Comparison of ENCODE assay signal across 9 cellular contexts in the genomic region with DNA sequence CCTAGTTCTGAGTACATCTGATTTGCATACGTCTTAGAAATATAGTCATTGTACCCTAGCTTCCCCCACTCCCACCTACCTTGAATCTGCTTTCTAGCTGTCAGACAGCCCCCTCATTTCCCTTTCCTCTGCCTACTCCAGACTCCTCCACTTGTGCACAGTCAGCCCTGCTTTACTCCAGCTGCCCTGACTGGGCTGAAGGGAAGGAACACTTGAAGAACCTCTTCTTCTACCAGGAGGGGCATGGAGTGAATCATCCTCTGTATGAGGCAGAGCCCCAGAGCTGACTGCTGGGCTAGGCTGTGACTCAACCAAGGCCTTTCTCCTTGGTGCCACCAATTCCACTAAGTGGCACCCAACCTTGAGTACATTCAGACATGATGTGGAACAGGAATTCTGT. TPM values are rescaled to one million over a fixed set of nuclear protein-coding genes. Genes with fewer than 3 reads are reported as not detected.
DNase-seq lines count a peak whose midpoint lies in the region; ATAC-seq and TF ChIP-seq lines count a peak whose summit lies in the region.
"Had no signal": no experiment of that assay in that cellular context is flagged by ENCODE, and none has a peak within 500 bp of the region (broad histone marks: within the 10 kb centered on the region; RNA-seq: fewer than 3 reads in every experiment).

No MANE protein-coding gene starts in this region.

- H3K9ac ChIP-seq in Loucy (ENCODE audit: low read depth, low read length, poor library complexity, severe bottlenecking) (no peak overlapping the region), trophoblast cell (ENCODE audit: low read length) (no peak overlapping the region)

- no peak for TF ChIP-seq CTCF in A673 (conservative IDR thresholded peaks at IDR 0.05; ENCODE audit: low read depth, low read length)
- TF ChIP-seq CTCF in Loucy (conservative IDR thresholded peaks at IDR 0.05; ENCODE audit: low read length), result no peak

- ATAC-seq in GM18870 (IDR thresholded peaks at IDR 0.05; ENCODE audit: unreplicated experiment), result no peak
- no peak for ATAC-seq in HG03097 (IDR thresholded peaks at IDR 0.05; ENCODE audit: low FRiP score, unreplicated experiment)
- ATAC-seq: right lobe of liver had no signal

- H3K27ac ChIP-seq in A673 (ENCODE audit: low read depth, low read length, poor library complexity, severe bottlenecking) (no peak overlapping the region), trophoblast cell (ENCODE audit: low read depth, low read length) (no peak overlapping the region)
- H3K27ac ChIP-seq: right lobe of liver had no signal

- H3K4ac ChIP-seq in trophoblast cell (ENCODE audit: low read depth, low read length), result no peak overlapping the region

- H3K27me3 ChIP-seq in A673 (replicated peaks; ENCODE audit: insufficient read depth, low read depth, low read length, poor library complexity) (no peaks in the 10 kb centered on the region), Loucy (ENCODE audit: insufficient read depth, low read length, poor library complexity, severe bottlenecking) (no peaks in the 10 kb centered on the region), trophoblast cell (ENCODE audit: insufficient read depth, low read length) (no peaks in the 10 kb centered on the region), H7 (ENCODE audit: control insufficient read depth, insufficient read depth, low read length) (no peaks in the 10 kb centered on the region)
- H3K27me3 ChIP-seq: right lobe of liver had no signal

- no peak overlapping the region for H4K91ac ChIP-seq in trophoblast cell (ENCODE audit: low read depth, low read length)

- POLR2A ChIA-PET in A673 (lab: Charles Lee; ENCODE audit: low non-redundant PET), result interaction anchor here (0.6 kb wide), 1 partner anchor 25 kb away, joined by 3 read pairs; no protein-coding TSS in a partner anchor

- no peak overlapping the region for H3K23ac ChIP-seq in trophoblast cell (ENCODE audit: low read length)

- no peak overlapping the region for H2BK5ac ChIP-seq in trophoblast cell (ENCODE audit: low read depth, low read length, poor library complexity)

- no peaks in the 10 kb centered on the region for H4K20me1 ChIP-seq in Loucy (ENCODE audit: insufficient read depth, low read length, poor library complexity, severe bottlenecking)

- no peaks in the 10 kb centered on the region for H3K9me2 ChIP-seq in Loucy (replicated peaks; ENCODE audit: low read depth, low read length)

- no peaks in the 10 kb centered on the region for H3K36me3 ChIP-seq in A673 (ENCODE audit: insufficient read depth, low read length, poor library complexity, severe bottlenecking)
- no peaks in the 10 kb centered on the region for H3K36me3 ChIP-seq in Loucy (ENCODE audit: insufficient read depth, low read length)
- H3K36me3 ChIP-seq in trophoblast cell (ENCODE audit: control insufficient read depth in 1 of 2, insufficient read depth in 2 of 2, low read length in 2 of 2), result no peaks in the 10 kb centered on the region
- no peaks in the 10 kb centered on the region for H3K36me3 ChIP-seq in H7 (replicated peaks; ENCODE audit: control insufficient read depth, insufficient read depth, low read length)
- H3K36me3 ChIP-seq: right lobe of liver had no signal

- CTCF ChIA-PET in A673 (lab: Charles Lee), result no interaction called here

- H3K4me3 ChIP-seq in A673 (ENCODE audit: low read depth, low read length, poor library complexity, severe bottlenecking) (no peak overlapping the region), Loucy (ENCODE audit: low read length, poor library complexity, severe bottlenecking) (no peak overlapping the region), trophoblast cell (ENCODE audit: low read depth, low read length) (no peak overlapping the region), H7 (ENCODE audit: insufficient read depth, low read depth, low read length) (no peak overlapping the region)
- H3K4me3 ChIP-seq: right lobe of liver had no signal

- H2BK120ac ChIP-seq in trophoblast cell (ENCODE audit: insufficient read depth, low read length, poor library complexity), result no peak overlapping the region

- H2AK5ac ChIP-seq in trophoblast cell (ENCODE audit: low read length), result no peak overlapping the region

- H3K18ac ChIP-seq in trophoblast cell (ENCODE audit: low read length), result no peak overlapping the region

- no CpG with 5 or more reads among the region's 1 CpG for WGBS in trophoblast cell (ENCODE audit: extremely low coverage, insufficient coverage, insufficient read length)

- intact Hi-C loops in A673 (cut with micrococcal nuclease; ENCODE audit: unreplicated experiment), result no loop called here

- BruUV-seq in A673 (replicated peaks; lab: Mats Ljungman, UMichigan), result no TSS peak

- H3F3A ChIP-seq in Loucy (ENCODE audit: low read depth), result no peaks in the 10 kb centered on the region

- H3K4me1 ChIP-seq in A673 (ENCODE audit: insufficient read depth, low read length, poor library complexity, severe bottlenecking), result no peaks in the 10 kb centered on the region
- H3K4me1 ChIP-seq in Loucy (ENCODE audit: insufficient read depth, low read length, poor library complexity, severe bottlenecking), result peaks cover 18% of the 10 kb centered on the region
- no peaks in the 10 kb centered on the region for H3K4me1 ChIP-seq in trophoblast cell (ENCODE audit: control insufficient read depth in 1 of 2, insufficient read depth in 2 of 2, low read length in 2 of 2)

- DNase-seq in A673 (ENCODE audit: low spot score) (peak; percentile 14), trophoblast cell (peak; percentile 45 to 53), H7 (no peak), SW 1271 (lab: John Stamatoyannopoulos, UW) (no peak)
- peak; percentile 59 for DNase-seq in activated naive CD4-positive, alpha-beta T cell treated with anti-CD3 and anti-CD28 coated beads, Interleukin-2, amount 50 U/mL, for 16 hours
- DNase-seq: right lobe of liver had no signal

- H2BK12ac ChIP-seq in trophoblast cell (ENCODE audit: low read length), result no peak overlapping the region

- H4K8ac ChIP-seq in trophoblast cell (ENCODE audit: low read depth, low read length), result no peak overlapping the region

- no peaks in the 10 kb centered on the region for H3K79me1 ChIP-seq in trophoblast cell (ENCODE audit: low read length)

- H2AFZ ChIP-seq in Loucy (ENCODE audit: low read length) (peak overlapping the region; percentile 3), trophoblast cell (ENCODE audit: insufficient read depth, low read length, poor library complexity) (no peak overlapping the region)

- H3K4me2 ChIP-seq in Loucy (ENCODE audit: low read depth, low read length, poor library complexity, severe bottlenecking), result peak overlapping the region; percentile 40
- no peak overlapping the region for H3K4me2 ChIP-seq in trophoblast cell (ENCODE audit: low read length)

- H3K14ac ChIP-seq in trophoblast cell (ENCODE audit: low read length), result no peak overlapping the region

- H4K12ac ChIP-seq in trophoblast cell (ENCODE audit: low read depth, low read length), result no peak overlapping the region

- no peaks in the 10 kb centered on the region for H3K9me3 ChIP-seq in A673 (ENCODE audit: low read depth, low read length, poor library complexity, severe bottlenecking)
- no peaks in the 10 kb centered on the region for H3K9me3 ChIP-seq in Loucy (ENCODE audit: insufficient read depth, low read depth, low read length)
- peaks cover 4% of the 10 kb centered on the region for H3K9me3 ChIP-seq in trophoblast cell (ENCODE audit: insufficient read depth, low read depth, low read length)
- H3K9me3 ChIP-seq: right lobe of liver had no signal

- H3K79me2 ChIP-seq in Loucy (ENCODE audit: insufficient read depth, low read length), result no peaks in the 10 kb centered on the region
- H3K79me2 ChIP-seq in trophoblast cell (ENCODE audit: control insufficient read depth, insufficient read depth, low read length, poor library complexity), result no peaks in the 10 kb centered on the region

RNA-seq across cellular contexts. Expression of gene ZFR, which starts 18.1 kb away (rescaled TPM):
- 104 and 110 TPM in 2 replicates for total RNA-seq in A673 (2021)
- polyA plus RNA-seq in trophoblast cell (2013), result 54.0 and 57.2 TPM in 2 replicates
- total RNA-seq in H7 (2014; rRNA removed; shearing (Covaris generic)), result 66.2 and 79.8 TPM in 2 replicates

Comparison
In these comparisons a context has a peak if more than half of its experiments do, and no peak if none do; other contexts are left out.
1. DNase-seq: peak in A673 (single experiment), activated naive CD4-positive, alpha-beta T cell treated with anti-CD3 and anti-CD28 coated beads, Interleukin-2, amount 50 U/mL, for 16 hours (single experiment) and trophoblast cell (2 of 2); none in H7 (single experiment) and SW 1271 (0 of 2).